Comparison of ENCODE assay signal across 8 cellular contexts in the genomic region with DNA sequence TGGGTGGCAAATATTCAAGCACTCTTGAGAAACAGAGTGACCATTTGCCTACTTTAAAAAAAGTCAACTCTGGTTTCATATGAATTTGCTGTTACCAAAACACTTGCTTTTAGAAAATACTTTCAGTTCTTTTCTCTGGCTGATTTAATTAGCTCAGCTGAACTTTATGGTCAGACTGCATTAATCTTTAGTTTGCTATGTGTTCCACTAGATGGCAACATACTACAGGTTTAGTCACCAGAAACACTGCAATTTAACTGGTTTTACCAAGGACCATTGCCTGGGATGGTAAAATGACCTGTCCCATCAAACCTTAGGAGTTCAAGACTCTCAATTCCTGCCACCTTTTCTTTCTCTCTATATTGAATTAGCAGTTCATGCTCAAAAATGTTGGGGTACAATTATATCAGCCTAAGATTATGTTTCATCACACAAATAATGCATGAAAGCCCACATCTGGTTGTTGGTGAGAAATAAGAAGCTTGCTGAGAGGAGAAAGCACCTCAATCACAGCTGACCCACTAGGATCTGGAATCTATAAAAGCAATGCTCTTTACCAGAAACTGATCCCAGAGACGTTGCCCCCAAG. TPM values are rescaled to one million over a fixed set of nuclear protein-coding genes. Genes with fewer than 3 reads are reported as not detected.
DNase-seq lines count a peak whose midpoint lies in the region; ATAC-seq and TF ChIP-seq lines count a peak whose summit lies in the region.

No MANE protein-coding gene starts in this region.

- no peak overlapping the region for H3K27ac ChIP-seq in tibial nerve

- no peak overlapping the region for H3K4me3 ChIP-seq in tibial nerve

- peak; percentile 82 for DNase-seq in Ammon's horn (ENCODE audit: low spot score)
- peak; percentile 13 for DNase-seq in NCI-H345 treated with DMSO at 0.1 percent for 48 hours (lab: John Stamatoyannopoulos, UW; ENCODE audit: unreplicated experiment)
- peak; percentile 38 to 62 for DNase-seq in T47D (ENCODE audit: low read depth in 1 of 2, low spot score in 1 of 2)
- peak; percentile 66 for DNase-seq in kidney tubule cell (ENCODE audit: low spot score)
- DNase-seq in tibial nerve (ENCODE audit: low spot score in 2 of 2), result no peak
- no peak for DNase-seq in GM19238 (ENCODE audit: insufficient read length, low spot score)

- ATAC-seq in GM18502 (IDR thresholded peaks at IDR 0.05; ENCODE audit: poor library complexity, unreplicated experiment) (peak; percentile 81), HG02885 (IDR thresholded peaks at IDR 0.05; ENCODE audit: poor library complexity, unreplicated experiment) (peak; percentile 81)

- TF ChIP-seq CTCF in tibial nerve (IDR thresholded peaks at IDR 0.05), result peak; percentile 59 to 74 (median 67)

- TF ChIP-seq POLR2A in tibial nerve (IDR thresholded peaks at IDR 0.05), result no peak

- peaks cover 0 to 16% (median 0%) of the 10 kb centered on the region in 3 donors for H3K36me3 ChIP-seq in tibial nerve

- no peak for TF ChIP-seq EP300 in tibial nerve (IDR thresholded peaks at IDR 0.05)

- 10 to 24% methylated on average over 1 of the region's 1 CpG for WGBS in tibial nerve, 2 donors

- peaks cover 0 to 11% (median 0%) of the 10 kb centered on the region in 4 donors for H3K4me1 ChIP-seq in tibial nerve

- H3K27me3 ChIP-seq in tibial nerve, result no peaks in the 10 kb centered on the region

- in situ Hi-C loops in T47D (cut with HindIII; ENCODE audit: low pct_unique_long_range_greater_than_20kb, low sequenced_read_pairs), result no loop called here

- no peaks in the 10 kb centered on the region for H3K9me3 ChIP-seq in tibial nerve

RNA-seq across cellular contexts. Expression of a gene that starts 14.2 kb away (rescaled TPM):
- 10 to 100 TPM; 11.2 to 23.8 (median 16.0) TPM for total RNA-seq in tibial nerve

RNA-seq across cellular contexts. Expression of a gene that starts 42.7 kb away (rescaled TPM):
- total RNA-seq in tibial nerve, result 1 to 10 TPM; 2.9 to 6.9 (median 4.0) TPM

Comparison
In these comparisons a context has a peak if more than half of its experiments do, and no peak if none do; other contexts are left out.
1. DNase-seq: peak in Ammon's horn (single experiment), NCI-H345 treated with DMSO at 0.1 percent for 48 hours (single experiment), T47D (2 of 2) and kidney tubule cell (single experiment); none in tibial nerve (0 of 2) and GM19238 (single experiment).